ENCODE assay signal across 18 cellular contexts in the genomic region with DNA sequence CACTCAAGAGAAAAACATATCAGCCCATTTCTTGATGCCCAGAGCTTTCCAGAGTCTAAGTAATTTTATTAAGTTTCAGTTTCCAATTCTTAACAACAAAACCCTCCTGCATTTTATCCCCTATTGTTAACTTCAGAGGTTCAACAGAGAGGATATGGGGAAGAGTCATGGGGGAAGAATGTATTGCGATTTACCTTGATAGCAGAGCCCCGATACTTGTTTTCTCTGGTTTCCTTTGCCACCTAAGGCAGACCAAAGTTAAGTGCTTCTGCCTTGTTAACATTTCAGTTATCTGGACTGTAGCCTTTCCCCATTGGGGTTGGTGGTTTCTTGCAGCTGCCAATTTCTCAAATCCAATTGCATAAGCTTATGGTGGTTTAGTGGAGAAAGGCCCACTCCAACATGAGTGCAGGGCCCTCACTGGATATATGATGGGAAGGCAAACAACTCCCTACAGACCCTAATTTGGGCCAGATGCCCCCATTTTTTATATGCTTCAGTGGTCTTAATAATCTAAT.
DNase-seq lines count a peak whose midpoint lies in the region; ATAC-seq and TF ChIP-seq lines count a peak whose summit lies in the region.
"Had no signal": no experiment of that assay in that cellular context is flagged by ENCODE, and none has a peak within 500 bp of the region (broad histone marks: within the 10 kb centered on the region; RNA-seq: fewer than 3 reads in every experiment).

No MANE protein-coding gene starts in this region.

- no peak overlapping the region for H2AK5ac ChIP-seq in mesenchymal stem cell (ENCODE audit: low read length, severe bottlenecking)

- H3K79me1 ChIP-seq in mesenchymal stem cell (replicated peaks; ENCODE audit: low read length, poor library complexity, severe bottlenecking): peaks cover 6% of the 10 kb centered on the region

- no peak overlapping the region for H3K4ac ChIP-seq in mesenchymal stem cell (ENCODE audit: low read depth in 1 of 2, low read length in 2 of 2)

- H4K8ac ChIP-seq in mesenchymal stem cell (ENCODE audit: low read length): no peak overlapping the region

- H3K4me1 Mint-ChIP-seq in Calu3 (ENCODE audit: low read depth, unreplicated experiment): peaks cover 43% of the 10 kb centered on the region
- peaks cover 33% of the 10 kb centered on the region for H3K4me1 Mint-ChIP-seq in activated naive CD8-positive, alpha-beta T cell treated with anti-CD3 and anti-CD28 coated beads, Interleukin-2, amount 50 U/mL, for 24 hours
- H3K4me1 Mint-ChIP-seq: WTC11 had no signal

- no peak overlapping the region for H2BK5ac ChIP-seq in mesenchymal stem cell (ENCODE audit: low read depth, low read length, poor library complexity, severe bottlenecking)

- H3K4me3 ChIP-seq in mesenchymal stem cell (ENCODE audit: insufficient read depth in 1 of 2, low read depth in 1 of 2, low read length in 2 of 2) (no peak overlapping the region), testis (no peak overlapping the region)
- H3K4me3 ChIP-seq: hepatocyte, sigmoid colon, SK-N-MC had no signal

- no peak overlapping the region for H3K4me2 ChIP-seq in mesenchymal stem cell (ENCODE audit: low read length, poor library complexity, severe bottlenecking)
- H3K4me2 ChIP-seq: hepatocyte had no signal

- no peak overlapping the region for H3K14ac ChIP-seq in mesenchymal stem cell (ENCODE audit: low read length in 2 of 2)

- H3K18ac ChIP-seq in mesenchymal stem cell (ENCODE audit: low read depth in 1 of 2, low read length in 2 of 2): no peak overlapping the region

- H2BK12ac ChIP-seq in mesenchymal stem cell (ENCODE audit: low read length in 2 of 2): no peak overlapping the region

- H3K9ac ChIP-seq in mesenchymal stem cell (ENCODE audit: low read length): peak overlapping the region; percentile 30

- H3K36me3 ChIP-seq in mesenchymal stem cell (ENCODE audit: control insufficient read depth in 1 of 2, insufficient read depth in 2 of 2, low read depth in 1 of 2, low read length in 2 of 2): peaks cover 9 to 96% of the 10 kb centered on the region in 2 experiments
- no peaks in the 10 kb centered on the region for H3K36me3 ChIP-seq in testis (ENCODE audit: low read depth, missing control alignments)

- CTCF ChIA-PET in Calu3 (lab: Charles Lee): no interaction called here

- H2BK120ac ChIP-seq in mesenchymal stem cell (ENCODE audit: low read depth, low read length): no peak overlapping the region

- no peaks in the 10 kb centered on the region for H3K27me3 Mint-ChIP-seq in Calu3 (ENCODE audit: unreplicated experiment)
- no peaks in the 10 kb centered on the region for H3K27me3 Mint-ChIP-seq in activated naive CD8-positive, alpha-beta T cell treated with anti-CD3 and anti-CD28 coated beads, Interleukin-2, amount 50 U/mL, for 24 hours

- H3K27me3 ChIP-seq in mesenchymal stem cell (ENCODE audit: control insufficient read depth in 1 of 2, insufficient read depth in 1 of 2, low read length in 2 of 2): no peaks in the 10 kb centered on the region
- H3K27me3 ChIP-seq in testis: no peaks in the 10 kb centered on the region
- H3K27me3 ChIP-seq: brain microvascular endothelial cell, hepatocyte, sigmoid colon had no signal

- intact Hi-C loops in Calu3 (cut with micrococcal nuclease; ENCODE audit: unreplicated experiment): loop anchor here (5.0 kb wide), 1 partner anchor 710 kb away; no protein-coding TSS in a partner anchor
- intact Hi-C loops in testis (cut with DNase I; ENCODE audit: low total_unique reads): no loop called here

- H3K9me3 Mint-ChIP-seq in Calu3 (ENCODE audit: low read depth, unreplicated experiment): no peaks in the 10 kb centered on the region
- no peaks in the 10 kb centered on the region for H3K9me3 Mint-ChIP-seq in activated naive CD8-positive, alpha-beta T cell treated with anti-CD3 and anti-CD28 coated beads, Interleukin-2, amount 50 U/mL, for 24 hours
- H3K9me3 Mint-ChIP-seq: neural crest cell, WTC11 had no signal

- TF ChIP-seq CTCF in Calu3 (IDR thresholded peaks at IDR 0.05; ENCODE audit: unreplicated experiment) (no peak), testis (IDR thresholded peaks at IDR 0.05) (no peak)

- H3K36me3 Mint-ChIP-seq in Calu3 (ENCODE audit: insufficient read depth, unreplicated experiment): peaks cover 25% of the 10 kb centered on the region
- H3K36me3 Mint-ChIP-seq in activated naive CD8-positive, alpha-beta T cell treated with anti-CD3 and anti-CD28 coated beads, Interleukin-2, amount 50 U/mL, for 24 hours (ENCODE audit: low read depth): peaks cover 37% of the 10 kb centered on the region

- no peak for DNase-seq in Calu3
- peak; percentile 88 for DNase-seq in M059J (ENCODE audit: low read depth)
- DNase-seq in activated naive CD8-positive, alpha-beta T cell treated with anti-CD3 and anti-CD28 coated beads, Interleukin-2, amount 50 U/mL, for 24 hours: no peak
- no peak for DNase-seq in mesenchymal stem cell
- no peak for DNase-seq in testis
- no peak for DNase-seq in NCI-H2081 (lab: John Stamatoyannopoulos, UW)
- no peak for DNase-seq in activated naive CD4-positive, alpha-beta T cell (lab: John Stamatoyannopoulos, UW)
- no peak for DNase-seq in stimulated activated CD4-positive, alpha-beta T cell treated with anti-CD3 and anti-CD28 coated beads, Interleukin-2, amount 100 ng/mL, for 48 hours
- DNase-seq: brain microvascular endothelial cell; NCI-H2107; sigmoid colon; stimulated activated naive CD8-positive, alpha-beta T cell treated with anti-CD3 and anti-CD28 coated beads, Interleukin-15, Interleukin-2, amounts not matched to agents 100 U/mL and 50 U/mL, for 24 hours had no signal

- no peak for TF ChIP-seq POLR2A in testis (IDR thresholded peaks at IDR 0.05)

- no peak overlapping the region for H2AFZ ChIP-seq in mesenchymal stem cell (ENCODE audit: low read depth, low read length)
- H2AFZ ChIP-seq: hepatocyte had no signal

- BruUV-seq in Calu3 (replicated peaks; lab: Mats Ljungman, UMichigan): no TSS peak

- H3K27ac ChIP-seq in mesenchymal stem cell (ENCODE audit: low read length, poor library complexity, severe bottlenecking) (no peak overlapping the region), testis (no peak overlapping the region)
- H3K27ac ChIP-seq: brain microvascular endothelial cell, C4-2B, hepatocyte, sigmoid colon, SK-N-MC had no signal

- no peak for ATAC-seq in activated naive CD8-positive, alpha-beta T cell treated with anti-CD3 and anti-CD28 coated beads, Interleukin-2, amount 50 U/mL, for 24 hours
- ATAC-seq: left lobe of liver; stimulated activated naive CD8-positive, alpha-beta T cell treated with anti-CD3 and anti-CD28 coated beads, Interleukin-15, Interleukin-2, amounts not matched to agents 100 U/mL and 50 U/mL, for 24 hours; WTC11 had no signal

- H4K91ac ChIP-seq in mesenchymal stem cell (ENCODE audit: low read length): no peak overlapping the region

- H3K23ac ChIP-seq in mesenchymal stem cell (ENCODE audit: low read length in 2 of 2): no peak overlapping the region

- H3K9me3 ChIP-seq in mesenchymal stem cell (ENCODE audit: control insufficient read depth, low read length) (no peaks in the 10 kb centered on the region), testis (no peaks in the 10 kb centered on the region)
- H3K9me3 ChIP-seq: sigmoid colon had no signal

- peak overlapping the region; percentile 53 for H3K27ac Mint-ChIP-seq in Calu3 (ENCODE audit: unreplicated experiment)
- peak overlapping the region; percentile 12 for H3K27ac Mint-ChIP-seq in activated naive CD8-positive, alpha-beta T cell treated with anti-CD3 and anti-CD28 coated beads, Interleukin-2, amount 50 U/mL, for 24 hours
- H3K27ac Mint-ChIP-seq: WTC11 had no signal

- no peak overlapping the region for H2BK15ac ChIP-seq in mesenchymal stem cell (ENCODE audit: low read depth, poor library complexity, severe bottlenecking)

- H3K4me3 Mint-ChIP-seq in Calu3 (ENCODE audit: low read depth, unreplicated experiment): no peak overlapping the region
- H3K4me3 Mint-ChIP-seq in activated naive CD8-positive, alpha-beta T cell treated with anti-CD3 and anti-CD28 coated beads, Interleukin-2, amount 50 U/mL, for 24 hours: no peak overlapping the region
- H3K4me3 Mint-ChIP-seq: neural crest cell, WTC11 had no signal

- H3K4me1 ChIP-seq in mesenchymal stem cell (ENCODE audit: control insufficient read depth, insufficient read depth, low read depth, low read length) (peaks cover 1% of the 10 kb centered on the region), testis (no peaks in the 10 kb centered on the region)

- WGBS in mesenchymal stem cell: 100% methylated on average over 2 of the region's 2 CpGs
- WGBS in testis, 2 donors: 94 to 96% methylated on average over 2 of the region's 2 CpGs
